Comparison of ENCODE assay signal across 12 cellular contexts in the genomic region with DNA sequence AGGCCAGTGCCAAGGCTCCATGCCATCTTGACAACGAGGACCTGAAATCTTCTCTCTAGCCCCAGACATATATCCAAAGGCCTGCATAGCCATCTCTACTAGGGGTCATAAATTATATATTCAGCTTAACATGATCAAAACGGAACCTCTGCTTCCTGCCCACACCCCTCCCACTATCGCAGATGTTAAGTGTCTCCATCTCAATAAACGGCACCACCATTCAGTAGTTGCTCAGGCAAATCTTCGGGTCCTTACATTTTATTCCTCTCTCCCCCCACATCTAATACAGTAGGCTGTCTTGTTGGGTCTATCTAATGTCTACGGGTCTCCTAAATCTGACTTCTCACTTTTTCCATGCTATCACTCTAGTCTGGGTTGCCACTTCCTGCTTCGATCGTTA.
"Had no signal": no experiment of that assay in that cellular context is flagged by ENCODE, and none has a peak within 500 bp of the region (broad histone marks: within the 10 kb centered on the region; RNA-seq: fewer than 3 reads in every experiment).

No MANE protein-coding gene starts in this region.

- H3K27ac Mint-ChIP-seq: stimulated activated memory B cell treated with anti-CD40 and anti-IgM and Interleukin-4, amounts not matched to agents 10 μg/mL and 1 μg/mL and 100 μg/mL, for 72 hours had no signal

- H3K27ac ChIP-seq: parathyroid adenoma, tibial nerve, vagina had no signal

- H3K79me2 ChIP-seq: parathyroid adenoma had no signal

- ATAC-seq: stimulated activated memory B cell treated with anti-CD40 and anti-IgM and Interleukin-4, amounts not matched to agents 10 μg/mL and 1 μg/mL and 100 μg/mL, for 72 hours had no signal

- H3K9ac ChIP-seq: parathyroid adenoma had no signal

- H3K27me3 ChIP-seq: tibial nerve, vagina had no signal

- H3K4me1 ChIP-seq: parathyroid adenoma, tibial nerve had no signal

- H3K4me3 Mint-ChIP-seq: stimulated activated memory B cell treated with anti-CD40 and anti-IgM and Interleukin-4, amounts not matched to agents 10 μg/mL and 1 μg/mL and 100 μg/mL, for 72 hours had no signal

- H3K9me3 ChIP-seq: tibial nerve, vagina had no signal

- H2AFZ ChIP-seq: parathyroid adenoma had no signal

- H3K36me3 ChIP-seq: tibial nerve, vagina had no signal

- H3K4me3 ChIP-seq: tibial nerve, vagina had no signal

- DNase-seq: activated effector memory CD4-positive, alpha-beta T cell treated with Interleukin-2 at 50 U/mL for 16 hours; aorta; cerebellar nuclear complex; effector CD8-positive, alpha-beta T cell; foreskin fibroblast; stimulated activated CD4-positive, alpha-beta T cell treated with anti-CD3 and anti-CD28 coated beads, Interleukin-12 subunit alpha, Interleukin-12 subunit beta, amount 100 ng/mL, for 4 hours; stimulated activated CD4-positive, alpha-beta T cell treated with anti-CD3 and anti-CD28 coated beads, Interleukin-2, amount 100 ng/mL, for 24 hours; substantia nigra had no signal
